ENCODE assay signal across 21 cellular contexts in genomic region chr1:229114781-229115417, GRCh38.
DNase-seq lines count a peak whose midpoint lies in the region; ATAC-seq and TF ChIP-seq lines count a peak whose summit lies in the region.
"Had no signal": no experiment of that assay in that cellular context is flagged by ENCODE, and none has a peak within 500 bp of the region (broad histone marks: within the 10 kb centered on the region; RNA-seq: fewer than 3 reads in every experiment).

No MANE protein-coding gene starts in this region.

- WGBS in IMR-90 (ENCODE audit: extremely low coverage in 2 of 2, insufficient read length in 1 of 2), 2 experiments, result no CpG with 5 or more reads among the region's 7 CpGs
- WGBS in thyroid gland, 2 donors, result 76 to 83% methylated on average over 6 to 7 of the region's 7 CpGs

- H3K9me3 Mint-ChIP-seq in T-helper 2 cell treated with Interferon-gamma antibody and Interleukin-4, amounts not matched to agents 5 μg/mL and 100 μg/mL, for 36 hours, result no peaks in the 10 kb centered on the region
- H3K9me3 Mint-ChIP-seq in activated T-cell treated with anti-CD3 and anti-CD28 coated beads, Interleukin-2, amount 50 U/mL, for 24 hours, result no peaks in the 10 kb centered on the region
- H3K9me3 Mint-ChIP-seq: activated CD4-positive, alpha-beta memory T cell treated with anti-CD3 and anti-CD28 coated beads, Interleukin-2, amount 10 ng/mL, durations not matched to agents 7 days and 5 days; activated naive CD8-positive, alpha-beta T cell treated with anti-CD3 and anti-CD28 coated beads, Interleukin-2, amount 10 ng/mL, durations not matched to agents 7 days and 5 days; T-helper 1 cell treated with Interleukin-12 subunit alpha and Interleukin-12 subunit beta and Interleukin-4 antibody, amounts not matched to agents 30 μg/mL and 1 μg/mL, for 36 hours had no signal

- H3K14ac ChIP-seq in IMR-90 (replicated peaks; ENCODE audit: low read depth, low read length), result no peak overlapping the region

- CTCF ChIA-PET in IMR-90 (lab: Yijun Ruan, JAX), result no interaction called here

- no peak overlapping the region for H3K27ac Mint-ChIP-seq in T-helper 2 cell treated with Interferon-gamma antibody and Interleukin-4, amounts not matched to agents 5 μg/mL and 100 μg/mL, for 36 hours
- H3K27ac Mint-ChIP-seq in activated T-cell treated with anti-CD3 and anti-CD28 coated beads, Interleukin-2, amount 50 U/mL, for 24 hours, result no peak overlapping the region
- H3K27ac Mint-ChIP-seq: activated CD4-positive, alpha-beta memory T cell treated with anti-CD3 and anti-CD28 coated beads, Interleukin-2, amount 10 ng/mL, durations not matched to agents 7 days and 5 days; activated naive CD8-positive, alpha-beta T cell treated with anti-CD3 and anti-CD28 coated beads, Interleukin-2, amount 10 ng/mL, durations not matched to agents 7 days and 5 days; T-helper 1 cell treated with Interleukin-12 subunit alpha and Interleukin-12 subunit beta and Interleukin-4 antibody, amounts not matched to agents 30 μg/mL and 1 μg/mL, for 36 hours had no signal

- BruUV-seq in IMR-90 (replicated peaks; lab: Mats Ljungman, UMichigan), result no TSS peak

- TF ChIP-seq POLR2A in IMR-90 (IDR thresholded peaks at IDR 0.05; ENCODE audit: low read depth, low read length) (no peak), thyroid gland (IDR thresholded peaks at IDR 0.05) (no peak)

- H3K23ac ChIP-seq in IMR-90 (ENCODE audit: low read depth, low read length), result no peak overlapping the region

- no peak overlapping the region for H2AFZ ChIP-seq in IMR-90 (replicated peaks; ENCODE audit: low read length, poor library complexity)

- no peaks in the 10 kb centered on the region for H3K9me1 ChIP-seq in IMR-90 (ENCODE audit: insufficient read depth, low read length)

- intact Hi-C loops in IMR-90 (cut with micrococcal nuclease) (loop anchor here (5.0 to 10.0 kb wide), 2 partner anchors 112 to 330 kb away; no protein-coding TSS in a partner anchor), thyroid gland (cut with DNase I) (no loop called here)

- H3K56ac ChIP-seq in IMR-90 (ENCODE audit: extremely low read depth, insufficient read depth, low read length), result no peak overlapping the region

- H2AK9ac ChIP-seq in IMR-90 (replicated peaks; ENCODE audit: low read depth, low read length, poor library complexity), result no peak overlapping the region

- no peak for TF ChIP-seq RAD21 in IMR-90 (IDR thresholded peaks at IDR 0.05; ENCODE audit: low read length)

- TF ChIP-seq CTCF in IMR-90 (conservative IDR thresholded peaks at IDR 0.05; ENCODE audit: low read depth, low read length) (no peak), thyroid gland (IDR thresholded peaks at IDR 0.05) (no peak)

- H2BK20ac ChIP-seq in IMR-90 (ENCODE audit: low read depth, low read length), result no peak overlapping the region

- H3K36me3 ChIP-seq in IMR-90 (ENCODE audit: control insufficient read depth, insufficient read depth, low read length) (no peaks in the 10 kb centered on the region), SJCRH30 (no peaks in the 10 kb centered on the region), thyroid gland (no peaks in the 10 kb centered on the region)
- H3K36me3 ChIP-seq: neutrophil, WERI-Rb-1 had no signal

- no peak overlapping the region for H4K91ac ChIP-seq in IMR-90 (ENCODE audit: insufficient read depth, low read depth, low read length)

- DNase-seq in IMR-90 (peak; percentile 2), SJCRH30 (peak; percentile 85 to 90), iPS-NIHi11 (ENCODE audit: low spot score) (peak; percentile 75), thyroid gland (no peak)
- no peak for DNase-seq in T-helper 2 cell treated with Interferon-gamma antibody and Interleukin-4, amounts not matched to agents 5 μg/mL and 100 μg/mL, for 36 hours (ENCODE audit: low spot score)
- no peak for DNase-seq in activated T-cell treated with anti-CD3 and anti-CD28 coated beads, Interleukin-2, amount 50 U/mL, for 24 hours
- DNase-seq: activated CD4-positive, alpha-beta memory T cell treated with anti-CD3 and anti-CD28 coated beads, Interleukin-2, amount 10 ng/mL, durations not matched to agents 7 days and 5 days; activated naive CD8-positive, alpha-beta T cell treated with anti-CD3 and anti-CD28 coated beads, Interleukin-2, amount 10 ng/mL, durations not matched to agents 7 days and 5 days; C1 segment of cervical spinal cord; dorsolateral prefrontal cortex; erythroblast; head of caudate nucleus; Karpas-422; kidney; midbrain; NCI-H1105 treated with DMSO at 0.1 percent for 48 hours; Right ventricle myocardium superior; WERI-Rb-1 had no signal

- no peak overlapping the region for H2BK120ac ChIP-seq in IMR-90 (ENCODE audit: low read depth, low read length)

- H3K27me3 Mint-ChIP-seq in T-helper 2 cell treated with Interferon-gamma antibody and Interleukin-4, amounts not matched to agents 5 μg/mL and 100 μg/mL, for 36 hours (ENCODE audit: low read depth), result peaks cover 9% of the 10 kb centered on the region
- H3K27me3 Mint-ChIP-seq in activated T-cell treated with anti-CD3 and anti-CD28 coated beads, Interleukin-2, amount 50 U/mL, for 24 hours, result no peaks in the 10 kb centered on the region
- H3K27me3 Mint-ChIP-seq: activated naive CD8-positive, alpha-beta T cell treated with anti-CD3 and anti-CD28 coated beads, Interleukin-2, amount 10 ng/mL, durations not matched to agents 7 days and 5 days had no signal

- no peaks in the 10 kb centered on the region for H4K20me1 ChIP-seq in IMR-90 (ENCODE audit: insufficient read depth, low read length)

- H2AK5ac ChIP-seq in IMR-90 (ENCODE audit: low read depth, low read length), result no peak overlapping the region

- peaks cover 3% of the 10 kb centered on the region for H3K4me1 Mint-ChIP-seq in T-helper 2 cell treated with Interferon-gamma antibody and Interleukin-4, amounts not matched to agents 5 μg/mL and 100 μg/mL, for 36 hours (ENCODE audit: low read depth)
- peaks cover 12% of the 10 kb centered on the region for H3K4me1 Mint-ChIP-seq in activated T-cell treated with anti-CD3 and anti-CD28 coated beads, Interleukin-2, amount 50 U/mL, for 24 hours (ENCODE audit: low read depth)
- H3K4me1 Mint-ChIP-seq: activated CD4-positive, alpha-beta memory T cell treated with anti-CD3 and anti-CD28 coated beads, Interleukin-2, amount 10 ng/mL, durations not matched to agents 7 days and 5 days had no signal

- POLR2A ChIA-PET in IMR-90 (lab: Charles Lee; ENCODE audit: unreplicated experiment), result no interaction called here

- peaks cover 18% of the 10 kb centered on the region; the same call in 1 of the 2 replicates for H3K4me1 ChIP-seq in IMR-90 (ENCODE audit: control insufficient read depth, insufficient read depth, low read length)
- peaks cover 56% of the 10 kb centered on the region for H3K4me1 ChIP-seq in SJCRH30
- peaks cover 50 to 71% of the 10 kb centered on the region in 2 donors for H3K4me1 ChIP-seq in thyroid gland

- H4K8ac ChIP-seq in IMR-90 (ENCODE audit: low read depth in 2 of 2, low read length in 2 of 2), result no peak overlapping the region

- no peak overlapping the region for H2BK5ac ChIP-seq in IMR-90 (ENCODE audit: low read depth, low read length, poor library complexity, severe bottlenecking)

- H3K4me2 ChIP-seq in IMR-90 (ENCODE audit: low read depth, low read length), result no peak overlapping the region; the same call in 1 of the 2 replicates

- no peaks in the 10 kb centered on the region for H3K36me3 Mint-ChIP-seq in T-helper 2 cell treated with Interferon-gamma antibody and Interleukin-4, amounts not matched to agents 5 μg/mL and 100 μg/mL, for 36 hours (ENCODE audit: low read depth)
- no peaks in the 10 kb centered on the region for H3K36me3 Mint-ChIP-seq in activated T-cell treated with anti-CD3 and anti-CD28 coated beads, Interleukin-2, amount 50 U/mL, for 24 hours (ENCODE audit: low read depth)
- H3K36me3 Mint-ChIP-seq: activated naive CD8-positive, alpha-beta T cell treated with anti-CD3 and anti-CD28 coated beads, Interleukin-2, amount 10 ng/mL, durations not matched to agents 7 days and 5 days had no signal

- no peak overlapping the region for H3K4ac ChIP-seq in IMR-90 (ENCODE audit: low read depth, low read length)

- H3K4me3 ChIP-seq in IMR-90 (ENCODE audit: insufficient read depth, low read depth, low read length), result no peak overlapping the region
- no peak overlapping the region for H3K4me3 ChIP-seq in SJCRH30
- no peak overlapping the region for H3K4me3 ChIP-seq in thyroid gland (replicated peaks in 1 of 3)
- H3K4me3 ChIP-seq: dorsolateral prefrontal cortex had no signal

- no peak overlapping the region for H2BK15ac ChIP-seq in IMR-90 (ENCODE audit: low read depth, low read length)

- no peaks in the 10 kb centered on the region for H3K79me1 ChIP-seq in IMR-90 (ENCODE audit: low read depth in 1 of 2, low read length in 2 of 2)

- ATAC-seq in IMR-90 (ENCODE audit: low read depth), result peak; percentile 30; the same call in 1 of the 2 replicates
- no peak for ATAC-seq in HG03135 (IDR thresholded peaks at IDR 0.05; ENCODE audit: unreplicated experiment)

- H3K27me3 ChIP-seq in IMR-90 (ENCODE audit: control insufficient read depth, insufficient read depth, low read length) (peaks cover 18% of the 10 kb centered on the region; the same call in 1 of the 2 replicates), SJCRH30 (no peaks in the 10 kb centered on the region), thyroid gland (no peaks in the 10 kb centered on the region)
- H3K27me3 ChIP-seq: dorsolateral prefrontal cortex, neutrophil had no signal

- H3K9me3 ChIP-seq in IMR-90 (ENCODE audit: control insufficient read depth, insufficient read depth, low read length) (peaks cover 4% of the 10 kb centered on the region; the same call in 1 of the 2 replicates), SJCRH30 (replicated peaks) (no peaks in the 10 kb centered on the region), thyroid gland (no peaks in the 10 kb centered on the region)
- H3K9me3 ChIP-seq: neutrophil had no signal

- H3K4me3 Mint-ChIP-seq in T-helper 2 cell treated with Interferon-gamma antibody and Interleukin-4, amounts not matched to agents 5 μg/mL and 100 μg/mL, for 36 hours, result no peak overlapping the region
- no peak overlapping the region for H3K4me3 Mint-ChIP-seq in activated T-cell treated with anti-CD3 and anti-CD28 coated beads, Interleukin-2, amount 50 U/mL, for 24 hours
- H3K4me3 Mint-ChIP-seq: activated CD4-positive, alpha-beta memory T cell treated with anti-CD3 and anti-CD28 coated beads, Interleukin-2, amount 10 ng/mL, durations not matched to agents 7 days and 5 days; activated naive CD8-positive, alpha-beta T cell treated with anti-CD3 and anti-CD28 coated beads, Interleukin-2, amount 10 ng/mL, durations not matched to agents 7 days and 5 days; T-helper 1 cell treated with Interleukin-12 subunit alpha and Interleukin-12 subunit beta and Interleukin-4 antibody, amounts not matched to agents 30 μg/mL and 1 μg/mL, for 36 hours had no signal

- dilution Hi-C loops in IMR-90 (cut with HindIII; ENCODE audit: low sequenced_read_pairs, unreplicated experiment), result no loop called here

- no peak overlapping the region for H3K18ac ChIP-seq in IMR-90 (ENCODE audit: low read depth, low read length)

- H4K5ac ChIP-seq in IMR-90 (ENCODE audit: low read depth, low read length), result no peak overlapping the region

- H3K27ac ChIP-seq in IMR-90 (ENCODE audit: insufficient read depth, low read length), result no peak overlapping the region
- H3K27ac ChIP-seq in SJCRH30, result peak overlapping the region; percentile 64
- peak overlapping the region in 2 of 3 donors; percentile 94 to 98 for H3K27ac ChIP-seq in thyroid gland
- H3K27ac ChIP-seq: dorsolateral prefrontal cortex, neutrophil, WERI-Rb-1 had no signal

- in situ Hi-C loops in IMR-90 (cut with MboI; ENCODE audit: low sequenced_read_pairs), result no loop called here

- no peak overlapping the region for H3K9ac ChIP-seq in IMR-90 (ENCODE audit: low read depth, low read length)

Comparison
In these comparisons a context has a peak if more than half of its experiments do, and no peak if none do; other contexts are left out.
1. DNase-seq: peak in IMR-90 (single experiment), SJCRH30 (2 of 2) and iPS-NIHi11 (single experiment); none in thyroid gland (0 of 2), T-helper 2 cell treated with Interferon-gamma antibody and Interleukin-4, amounts not matched to agents 5 μg/mL and 100 μg/mL, for 36 hours (single experiment) and activated T-cell treated with anti-CD3 and anti-CD28 coated beads, Interleukin-2, amount 50 U/mL, for 24 hours (single experiment).